Comparison of ENCODE assay signal across 10 cellular contexts in genomic region chr11:86811637-86812321, GRCh38. TPM values are rescaled to one million over a fixed set of nuclear protein-coding genes. Genes with fewer than 3 reads are reported as not detected.
A peak's percentile ranks its signal among the peaks of the same experiment; 100 is the strongest.
DNase-seq lines count a peak whose midpoint lies in the region; FAIRE-seq and TF ChIP-seq lines count a peak whose summit lies in the region.
"Had no signal": no experiment of that assay in that cellular context is flagged by ENCODE, and none has a peak within 500 bp of the region (broad histone marks: within the 10 kb centered on the region; RNA-seq: fewer than 3 reads in every experiment).

No MANE protein-coding gene starts in this region.

- peaks cover 28% of the 10 kb centered on the region for H3K27me3 Mint-ChIP-seq in activated T-helper 2 cell treated with anti-CD3 and anti-CD28 coated beads, Interferon-gamma antibody, Interleukin-2, Interleukin-4, amounts not matched to agents 10 μg/mL and 5 μg/mL and 100 μg/mL, durations not matched to agents 14 hours and 24 hours and 36 hours (ENCODE audit: low read depth)

- peaks cover 8 to 28% of the 10 kb centered on the region in 2 donors for H3K4me1 ChIP-seq in ascending aorta

- intact Hi-C loops in ascending aorta (cut with DNase I): loop anchor here (10.0 kb wide), 1 partner anchor 507 kb away; the partner anchor contains the start of gene HIKESHI
- intact Hi-C loops in activated T-helper 2 cell treated with anti-CD3 and anti-CD28 coated beads, Interferon-gamma antibody, Interleukin-2, Interleukin-4, amounts not matched to agents 10 μg/mL and 5 μg/mL and 100 μg/mL, durations not matched to agents 14 hours and 24 hours and 36 hours (cut with micrococcal nuclease): loop anchor here (10.0 kb wide), 1 partner anchor 1217 kb away; no protein-coding TSS in a partner anchor

- peaks cover 5 to 10% of the 10 kb centered on the region in 2 donors for H3K36me3 ChIP-seq in ascending aorta
- H3K36me3 ChIP-seq: lower lobe of right lung had no signal

- H3K4me1 Mint-ChIP-seq in activated T-helper 2 cell treated with anti-CD3 and anti-CD28 coated beads, Interferon-gamma antibody, Interleukin-2, Interleukin-4, amounts not matched to agents 10 μg/mL and 5 μg/mL and 100 μg/mL, durations not matched to agents 14 hours and 24 hours and 36 hours (ENCODE audit: low read depth): peaks cover 7% of the 10 kb centered on the region

- no peak overlapping the region for H3K4me3 Mint-ChIP-seq in activated T-helper 2 cell treated with anti-CD3 and anti-CD28 coated beads, Interferon-gamma antibody, Interleukin-2, Interleukin-4, amounts not matched to agents 10 μg/mL and 5 μg/mL and 100 μg/mL, durations not matched to agents 14 hours and 24 hours and 36 hours (ENCODE audit: low read depth)

- H3K9me3 ChIP-seq in ascending aorta: no peaks in the 10 kb centered on the region
- H3K9me3 ChIP-seq: lower lobe of right lung had no signal

- no peaks in the 10 kb centered on the region for H3K9me3 Mint-ChIP-seq in activated T-helper 2 cell treated with anti-CD3 and anti-CD28 coated beads, Interferon-gamma antibody, Interleukin-2, Interleukin-4, amounts not matched to agents 10 μg/mL and 5 μg/mL and 100 μg/mL, durations not matched to agents 14 hours and 24 hours and 36 hours

- no peaks in the 10 kb centered on the region for H3K36me3 Mint-ChIP-seq in activated T-helper 2 cell treated with anti-CD3 and anti-CD28 coated beads, Interferon-gamma antibody, Interleukin-2, Interleukin-4, amounts not matched to agents 10 μg/mL and 5 μg/mL and 100 μg/mL, durations not matched to agents 14 hours and 24 hours and 36 hours (ENCODE audit: low read depth)

- peak overlapping the region; percentile 6 to 36 for H3K27ac ChIP-seq in ascending aorta
- H3K27ac ChIP-seq: lower lobe of right lung had no signal

- no peak for TF ChIP-seq CTCF in ascending aorta (IDR thresholded peaks at IDR 0.05)

- peak; percentile 78 for FAIRE-seq in H54 (lab: Jason Lieb, UNC)

- H3K27me3 ChIP-seq in ascending aorta: no peaks in the 10 kb centered on the region

- DNase-seq in H54 (ENCODE audit: insufficient read length, low spot score) (peak; percentile 41), ascending aorta (ENCODE audit: low spot score in 2 of 2) (no peak), iPS-NIHi7 (ENCODE audit: extremely low spot score) (peak; percentile 41), stromal cell of bone marrow (ENCODE audit: low read depth) (peak; percentile 65), COLO829 (ENCODE audit: low spot score) (no peak), NCI-H2029 (lab: John Stamatoyannopoulos, UW) (no peak), NCI-H1048 (lab: John Stamatoyannopoulos, UW) (no peak)
- DNase-seq in activated T-helper 2 cell treated with anti-CD3 and anti-CD28 coated beads, Interferon-gamma antibody, Interleukin-2, Interleukin-4, amounts not matched to agents 10 μg/mL and 5 μg/mL and 100 μg/mL, durations not matched to agents 14 hours and 24 hours and 36 hours (ENCODE audit: low spot score): no peak
- DNase-seq: lower lobe of right lung, NCI-H1930 had no signal

- no peak overlapping the region for H3K4me3 ChIP-seq in ascending aorta
- H3K4me3 ChIP-seq: lower lobe of right lung had no signal

- no peak overlapping the region for H3K27ac Mint-ChIP-seq in activated T-helper 2 cell treated with anti-CD3 and anti-CD28 coated beads, Interferon-gamma antibody, Interleukin-2, Interleukin-4, amounts not matched to agents 10 μg/mL and 5 μg/mL and 100 μg/mL, durations not matched to agents 14 hours and 24 hours and 36 hours

- TF ChIP-seq POLR2A in H54 (IDR thresholded peaks at IDR 0.05; ENCODE audit: low read depth, low read length): no peak

RNA-seq across cellular contexts. Expression of gene PRSS23, which starts 11.4 kb away (rescaled TPM):
- total RNA-seq in ascending aorta: 184 TPM
- total RNA-seq in activated T-helper 2 cell treated with anti-CD3 and anti-CD28 coated beads, Interferon-gamma antibody, Interleukin-2, Interleukin-4, amounts not matched to agents 10 μg/mL and 5 μg/mL and 100 μg/mL, durations not matched to agents 14 hours and 24 hours and 36 hours: 4.5 and 5.4 TPM in 2 replicates

Comparison
In these comparisons a context has a peak if more than half of its experiments do, and no peak if none do; other contexts are left out.
1. DNase-seq: peak in H54 (single experiment), iPS-NIHi7 (single experiment) and stromal cell of bone marrow (single experiment); none in ascending aorta (0 of 2), COLO829 (single experiment), activated T-helper 2 cell treated with anti-CD3 and anti-CD28 coated beads, Interferon-gamma antibody, Interleukin-2, Interleukin-4, amounts not matched to agents 10 μg/mL and 5 μg/mL and 100 μg/mL, durations not matched to agents 14 hours and 24 hours and 36 hours (single experiment), NCI-H2029 (single experiment) and NCI-H1048 (single experiment).
2. RNA of gene PRSS23, which starts 11.4 kb away (total RNA-seq): 184 TPM in ascending aorta (single experiment); 4.5 to 5.4 TPM in activated T-helper 2 cell treated with anti-CD3 and anti-CD28 coated beads, Interferon-gamma antibody, Interleukin-2, Interleukin-4, amounts not matched to agents 10 μg/mL and 5 μg/mL and 100 μg/mL, durations not matched to agents 14 hours and 24 hours and 36 hours; every median in the first group is over 10 times any median in the second.